12 cellular contexts compared by ENCODE assay signal in the genomic region with DNA sequence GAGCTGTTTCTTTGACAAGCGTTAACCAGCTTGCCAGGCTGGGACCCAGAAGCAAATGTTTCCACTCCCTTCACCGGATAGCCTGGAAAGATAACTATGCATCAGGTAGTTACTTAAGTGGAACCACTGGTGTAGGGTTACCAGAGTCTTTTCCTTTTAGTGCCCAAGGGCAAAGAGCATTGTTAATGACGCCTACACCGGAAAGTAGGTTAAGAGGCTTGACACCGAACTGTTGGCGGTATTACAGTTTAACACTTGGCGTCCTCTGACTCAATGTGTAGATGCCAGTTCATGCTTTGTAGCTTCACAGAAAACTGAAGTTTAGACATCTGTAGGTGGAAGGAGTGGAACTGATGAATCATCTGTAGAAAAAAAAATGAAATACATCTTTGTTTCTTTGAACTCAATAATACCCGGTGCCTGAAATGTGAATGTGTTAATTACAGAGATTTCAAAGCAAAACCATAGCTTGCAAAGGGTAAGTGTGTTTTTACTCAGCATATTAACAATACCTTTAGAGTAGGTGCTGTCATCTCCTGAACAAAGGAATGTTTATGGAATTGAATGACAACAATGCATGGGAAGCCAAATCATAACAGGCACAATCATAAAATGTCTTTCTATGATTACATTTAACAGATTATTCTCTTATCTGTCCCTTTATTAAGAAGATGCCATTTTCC.
DNase-seq lines count a peak whose midpoint lies in the region; ATAC-seq, FAIRE-seq and TF ChIP-seq lines count a peak whose summit lies in the region.
"Had no signal": no experiment of that assay in that cellular context is flagged by ENCODE, and none has a peak within 500 bp of the region (broad histone marks: within the 10 kb centered on the region; RNA-seq: fewer than 3 reads in every experiment).

No MANE protein-coding gene starts in this region.

- peaks cover 72% of the 10 kb centered on the region for H3K4me1 Mint-ChIP-seq in nephron progenitor cell
- H3K4me1 Mint-ChIP-seq in CD14-positive monocyte: no peaks in the 10 kb centered on the region
- H3K4me1 Mint-ChIP-seq: activated CD8-positive, alpha-beta memory T cell treated with anti-CD3 and anti-CD28 coated beads, Interleukin-2, amount 10 ng/mL, durations not matched to agents 7 days and 5 days had no signal

- H3K27me3 ChIP-seq in MG63 (0 out of 2 replicates have a peak, but pooled peaks cover 5% of the 10 kb centered on the region), bronchial epithelial cell (ENCODE audit: control insufficient read depth, insufficient read depth, low read length) (peaks cover 4% of the 10 kb centered on the region)
- H3K27me3 ChIP-seq: body of pancreas, vagina had no signal

- no peaks in the 10 kb centered on the region for H3K36me3 ChIP-seq in MG63
- no peaks in the 10 kb centered on the region for H3K36me3 ChIP-seq in bronchial epithelial cell (ENCODE audit: control insufficient read depth, insufficient read depth, low read length)
- H3K36me3 ChIP-seq: vagina had no signal

- intact Hi-C loops in CD14-positive monocyte (cut with micrococcal nuclease): no loop called here

- ATAC-seq in GM18867 (IDR thresholded peaks at IDR 0.05; ENCODE audit: unreplicated experiment): peak; percentile 90
- ATAC-seq in GM21825 (IDR thresholded peaks at IDR 0.05; ENCODE audit: unreplicated experiment): no peak
- ATAC-seq in HG02642 (IDR thresholded peaks at IDR 0.05; ENCODE audit: poor library complexity, unreplicated experiment): no peak
- ATAC-seq: activated CD8-positive, alpha-beta memory T cell treated with anti-CD3 and anti-CD28 coated beads, Interleukin-2, amount 10 ng/mL, durations not matched to agents 7 days and 5 days; body of pancreas had no signal

- no peak overlapping the region for H3K4me3 Mint-ChIP-seq in nephron progenitor cell
- H3K4me3 Mint-ChIP-seq in CD14-positive monocyte: no peak overlapping the region
- H3K4me3 Mint-ChIP-seq: activated CD8-positive, alpha-beta memory T cell treated with anti-CD3 and anti-CD28 coated beads, Interleukin-2, amount 10 ng/mL, durations not matched to agents 7 days and 5 days had no signal

- peak; percentile 49 for DNase-seq in MG63
- peak; percentile 98 for DNase-seq in bronchial epithelial cell (ENCODE audit: low read depth)
- DNase-seq in nephron progenitor cell: peak; percentile 44
- no peak for DNase-seq in inferior parietal cortex (ENCODE audit: extremely low spot score)
- no peak for DNase-seq in CD14-positive monocyte (ENCODE audit: low spot score)
- DNase-seq: activated CD8-positive, alpha-beta memory T cell treated with anti-CD3 and anti-CD28 coated beads, Interleukin-2, amount 10 ng/mL, durations not matched to agents 7 days and 5 days; body of pancreas; NCI-H226 had no signal

- TF ChIP-seq CTCF in bronchial epithelial cell (IDR thresholded peaks at IDR 0.05; ENCODE audit: insufficient read depth, low read length, severe bottlenecking) (no peak), nephron progenitor cell (IDR thresholded peaks at IDR 0.05) (no peak), CD14-positive monocyte (IDR thresholded peaks at IDR 0.05) (no peak)

- peak overlapping the region; percentile 59 for H3K27ac Mint-ChIP-seq in nephron progenitor cell
- H3K27ac Mint-ChIP-seq in CD14-positive monocyte: no peak overlapping the region
- H3K27ac Mint-ChIP-seq: activated CD8-positive, alpha-beta memory T cell treated with anti-CD3 and anti-CD28 coated beads, Interleukin-2, amount 10 ng/mL, durations not matched to agents 7 days and 5 days had no signal

- H3K36me3 Mint-ChIP-seq in nephron progenitor cell (ENCODE audit: low read depth) (peaks cover 5% of the 10 kb centered on the region), CD14-positive monocyte (no peaks in the 10 kb centered on the region)
- H3K36me3 Mint-ChIP-seq: activated CD8-positive, alpha-beta memory T cell treated with anti-CD3 and anti-CD28 coated beads, Interleukin-2, amount 10 ng/mL, durations not matched to agents 7 days and 5 days had no signal

- H3K27me3 Mint-ChIP-seq in nephron progenitor cell (ENCODE audit: low read depth, poor library complexity) (no peaks in the 10 kb centered on the region), CD14-positive monocyte (ENCODE audit: low read depth in 3 of 3) (peaks cover 0 to 6% (median 2%) of the 10 kb centered on the region in 3 donors)
- H3K27me3 Mint-ChIP-seq: activated CD8-positive, alpha-beta memory T cell treated with anti-CD3 and anti-CD28 coated beads, Interleukin-2, amount 10 ng/mL, durations not matched to agents 7 days and 5 days had no signal

- 0 out of 2 replicates have a peak, but pooled peaks cover 1% of the 10 kb centered on the region for H3K9me3 ChIP-seq in MG63
- H3K9me3 ChIP-seq: body of pancreas, vagina had no signal

- FAIRE-seq in bronchial epithelial cell (lab: Jason Lieb, UNC): peak; percentile 62

- H3K9me3 Mint-ChIP-seq in nephron progenitor cell: peaks cover 3% of the 10 kb centered on the region
- peaks cover 0 to 12% (median 2%) of the 10 kb centered on the region in 7 donors for H3K9me3 Mint-ChIP-seq in CD14-positive monocyte

- H3K4me3 ChIP-seq in MG63: no peak overlapping the region
- H3K4me3 ChIP-seq in bronchial epithelial cell (ENCODE audit: low read depth, low read length): no peak overlapping the region
- H3K4me3 ChIP-seq: body of pancreas, vagina had no signal

Comparison
In these comparisons a context has a peak if more than half of its experiments do, and no peak if none do; other contexts are left out.
1. DNase-seq: peak in MG63 (single experiment), bronchial epithelial cell (single experiment) and nephron progenitor cell (single experiment); none in inferior parietal cortex (single experiment) and CD14-positive monocyte (single experiment).